ENCODE assay signal across 9 cellular contexts in genomic region chr5:159206368-159206767, GRCh38. TPM values are rescaled to one million over a fixed set of nuclear protein-coding genes. Genes with fewer than 3 reads are reported as not detected.
A peak's percentile ranks its signal among the peaks of the same experiment; 100 is the strongest.
DNase-seq lines count a peak whose midpoint lies in the region; ATAC-seq and TF ChIP-seq lines count a peak whose summit lies in the region.
"Had no signal": no experiment of that assay in that cellular context is flagged by ENCODE, and none has a peak within 500 bp of the region (broad histone marks: within the 10 kb centered on the region; RNA-seq: fewer than 3 reads in every experiment).

No MANE protein-coding gene starts in this region.

- no peak overlapping the region for H2BK15ac ChIP-seq in IMR-90 (ENCODE audit: low read depth, low read length)

- H3K36me3 Mint-ChIP-seq in MCF 10A (ENCODE audit: insufficient read depth, unreplicated experiment), result peaks cover 75% of the 10 kb centered on the region

- no peak overlapping the region for H2AFZ ChIP-seq in IMR-90 (replicated peaks; ENCODE audit: low read length, poor library complexity)

- H3K27me3 ChIP-seq in AG04450 (ENCODE audit: control insufficient read depth, insufficient read depth, low read length) (no peaks in the 10 kb centered on the region), IMR-90 (ENCODE audit: control insufficient read depth, insufficient read depth, low read length) (no peaks in the 10 kb centered on the region), muscle layer of duodenum (ENCODE audit: low read depth, low read length) (no peaks in the 10 kb centered on the region)

- peak overlapping the region; percentile 85 for H3K4me2 ChIP-seq in IMR-90 (ENCODE audit: low read depth, low read length)

- DNase-seq in AG04450 (ENCODE audit: low read depth, low spot score) (no peak), IMR-90 (peak; percentile 7), MCF 10A (ENCODE audit: unreplicated experiment) (no peak), EL (no peak), NCI-H1417 (lab: John Stamatoyannopoulos, UW) (no peak), lower leg skin (ENCODE audit: low spot score in 2 of 2) (no peak)
- DNase-seq: activated CD4-positive, alpha-beta T cell treated with anti-CD3 and anti-CD28 coated beads, Interleukin-2, amount 50 U/mL, for 48 hours had no signal

- dilution Hi-C loops in IMR-90 (cut with HindIII; ENCODE audit: low sequenced_read_pairs, unreplicated experiment), result no loop called here

- CTCF ChIA-PET in AG04450 (lab: Charles Lee), result interaction anchor here (1.9 to 3.5 kb wide), 2 partner anchors 12 to 49 kb away, joined by 4 to 27 read pairs; no protein-coding TSS in a partner anchor
- CTCF ChIA-PET in IMR-90 (lab: Yijun Ruan, JAX), result interaction anchor here (0.7 to 1.3 kb wide), 3 partner anchors 14 to 49 kb away, joined by 3 to 5 read pairs (median 3); no protein-coding TSS in a partner anchor
- CTCF ChIA-PET in MCF 10A (lab: Yijun Ruan, JAX), result interaction anchor here (0.6 to 5.3 kb wide), 10 partner anchors 9 to 61 kb away, joined by 3 to 24 read pairs (median 3); no protein-coding TSS in a partner anchor

- H3K4me1 Mint-ChIP-seq in MCF 10A (ENCODE audit: insufficient read depth, unreplicated experiment), result peaks cover 44% of the 10 kb centered on the region

- H3K56ac ChIP-seq in IMR-90 (ENCODE audit: extremely low read depth, insufficient read depth, low read length), result peak overlapping the region; percentile 62; the same call in 1 of the 2 replicates

- no peaks in the 10 kb centered on the region for H3K27me3 Mint-ChIP-seq in MCF 10A (ENCODE audit: insufficient read depth, unreplicated experiment)

- peak overlapping the region; percentile 73; the same call in 1 of the 2 replicates for H3K23ac ChIP-seq in IMR-90 (ENCODE audit: low read depth, low read length)

- no TSS peak for BruUV-seq in IMR-90 (replicated peaks; lab: Mats Ljungman, UMichigan)
- no TSS peak for BruUV-seq in MCF 10A (replicated peaks; lab: Mats Ljungman, UMichigan)

- H3K79me1 ChIP-seq in IMR-90 (ENCODE audit: low read depth in 1 of 2, low read length in 2 of 2), result peaks cover 10 to 11% of the 10 kb centered on the region in 2 experiments; a peak in 3 of 4 replicates

- ATAC-seq in IMR-90 (ENCODE audit: low read depth), result no peak
- no peak for ATAC-seq in HG03135 (IDR thresholded peaks at IDR 0.05; ENCODE audit: unreplicated experiment)

- H4K20me1 ChIP-seq in IMR-90 (ENCODE audit: insufficient read depth, low read length), result peaks cover 23% of the 10 kb centered on the region

- H2BK120ac ChIP-seq in IMR-90 (ENCODE audit: low read depth, low read length), result no peak overlapping the region

- no peak overlapping the region for H2BK20ac ChIP-seq in IMR-90 (ENCODE audit: low read depth, low read length)

- H4K91ac ChIP-seq in IMR-90 (ENCODE audit: insufficient read depth, low read depth, low read length), result no peak overlapping the region

- H3K18ac ChIP-seq in IMR-90 (ENCODE audit: low read depth, low read length), result peak overlapping the region; percentile 90; the same call in 1 of the 2 replicates

- TF ChIP-seq CTCF in AG04450 (IDR thresholded peaks at IDR 0.05; ENCODE audit: low read depth, low read length), result no peak
- no peak for TF ChIP-seq CTCF in IMR-90 (conservative IDR thresholded peaks at IDR 0.05; ENCODE audit: low read depth, low read length)
- TF ChIP-seq CTCF in MCF 10A (IDR thresholded peaks at IDR 0.05; ENCODE audit: unreplicated experiment), result no peak
- TF ChIP-seq CTCF in lower leg skin (IDR thresholded peaks at IDR 0.05), result no peak

- no peaks in the 10 kb centered on the region for H3K9me3 Mint-ChIP-seq in MCF 10A (ENCODE audit: unreplicated experiment)

- H2AK5ac ChIP-seq in IMR-90 (ENCODE audit: low read depth, low read length), result no peak overlapping the region

- POLR2A ChIA-PET in AG04450 (lab: Yijun Ruan, JAX) (no interaction called here), IMR-90 (lab: Charles Lee; ENCODE audit: unreplicated experiment) (interaction anchor here (0.6 to 0.7 kb wide), 2 partner anchors 37 to 710 kb away, joined by 3 to 4 read pairs; no protein-coding TSS in a partner anchor), MCF 10A (lab: Yijun Ruan, JAX) (interaction anchor here (0.7 to 13.7 kb wide), 17 partner anchors 8 to 135 kb away, joined by 3 to 650 read pairs (median 14); partner anchors contain the start of gene UBLCP1)

- H3K4me3 ChIP-seq in AG04450 (ENCODE audit: low read depth, low read length), result peak overlapping the region; percentile 85
- H3K4me3 ChIP-seq in IMR-90 (ENCODE audit: insufficient read depth, low read depth, low read length), result peak overlapping the region; percentile 83
- peak overlapping the region; percentile 85 to 97 for H3K4me3 ChIP-seq in muscle layer of duodenum (ENCODE audit: low read depth in 1 of 2, low read length in 2 of 2)
- no peak overlapping the region for H3K4me3 ChIP-seq in lower leg skin (ENCODE audit: low read depth, poor library complexity, severe bottlenecking)

- H3K9me1 ChIP-seq in IMR-90 (ENCODE audit: insufficient read depth, low read length), result no peaks in the 10 kb centered on the region; the same call in 1 of the 2 replicates

- peak overlapping the region; percentile 79 for H2BK5ac ChIP-seq in IMR-90 (ENCODE audit: low read depth, low read length, poor library complexity, severe bottlenecking)

- peaks cover 11% of the 10 kb centered on the region; the same call in 1 of the 2 replicates for H3K4me1 ChIP-seq in IMR-90 (ENCODE audit: control insufficient read depth, insufficient read depth, low read length)
- H3K4me1 ChIP-seq in muscle layer of duodenum (ENCODE audit: control insufficient read depth in 1 of 2, insufficient read depth in 2 of 2, low read length in 2 of 2), result peaks cover 26 to 59% of the 10 kb centered on the region in 2 donors

- H3K9me3 ChIP-seq in AG04450 (ENCODE audit: control insufficient read depth, insufficient read depth, low read length) (no peaks in the 10 kb centered on the region), IMR-90 (ENCODE audit: control insufficient read depth, insufficient read depth, low read length) (no peaks in the 10 kb centered on the region), muscle layer of duodenum (ENCODE audit: control insufficient read depth in 1 of 2, low read length in 2 of 2) (no peaks in the 10 kb centered on the region)

- H3K9ac ChIP-seq in IMR-90 (ENCODE audit: low read depth, low read length), result peak overlapping the region; percentile 99

- TF ChIP-seq RAD21 in IMR-90 (IDR thresholded peaks at IDR 0.05; ENCODE audit: low read length), result no peak

- H3K4ac ChIP-seq in IMR-90 (ENCODE audit: low read depth, low read length), result no peak overlapping the region; the same call in 1 of the 2 replicates

- no peak overlapping the region for H2AK9ac ChIP-seq in IMR-90 (replicated peaks; ENCODE audit: low read depth, low read length, poor library complexity)

- H3K14ac ChIP-seq in IMR-90 (replicated peaks; ENCODE audit: low read depth, low read length), result peak overlapping the region; percentile 64; the same call in 1 of the 2 replicates

- intact Hi-C loops in IMR-90 (cut with micrococcal nuclease), result loop anchor here (2.0 to 10.0 kb wide), 2 partner anchors 22 to 768 kb away; no protein-coding TSS in a partner anchor
- intact Hi-C loops in MCF 10A (cut with micrococcal nuclease), result no loop called here
- intact Hi-C loops in lower leg skin (cut with DNase I; ENCODE audit: low total_unique reads), result no loop called here

- TF ChIP-seq POLR2A in IMR-90 (IDR thresholded peaks at IDR 0.05; ENCODE audit: low read depth, low read length), result no peak
- TF ChIP-seq POLR2A in lower leg skin (IDR thresholded peaks at IDR 0.05), result no peak

- H4K5ac ChIP-seq in IMR-90 (ENCODE audit: low read depth, low read length), result no peak overlapping the region

- peak overlapping the region; percentile 97 for H3K4me3 Mint-ChIP-seq in MCF 10A (ENCODE audit: unreplicated experiment)

- H3K27ac Mint-ChIP-seq in MCF 10A (ENCODE audit: low read depth, unreplicated experiment), result peak overlapping the region; percentile 99

- WGBS in IMR-90 (ENCODE audit: extremely low coverage in 2 of 2, insufficient read length in 1 of 2), 2 experiments, result no CpG with 5 or more reads among the region's 2 CpGs
- WGBS in lower leg skin, 2 donors, result 24 to 38% methylated on average over 2 of the region's 2 CpGs

- no peak overlapping the region for H3K27ac ChIP-seq in AG04450 (ENCODE audit: low read depth, low read length)
- H3K27ac ChIP-seq in IMR-90 (ENCODE audit: insufficient read depth, low read length), result peak overlapping the region; percentile 86; the same call in 1 of the 2 replicates
- peak overlapping the region; percentile 90 for H3K27ac ChIP-seq in muscle layer of duodenum (ENCODE audit: low read length)

- in situ Hi-C loops in IMR-90 (cut with MboI; ENCODE audit: low sequenced_read_pairs), result loop anchor here (5.0 kb wide), 1 partner anchor 49 kb away; no protein-coding TSS in a partner anchor

- H3K36me3 ChIP-seq in IMR-90 (ENCODE audit: control insufficient read depth, insufficient read depth, low read length) (peaks cover 8% of the 10 kb centered on the region), muscle layer of duodenum (ENCODE audit: control insufficient read depth in 1 of 2, insufficient read depth in 2 of 2, low read length in 2 of 2) (peaks cover 0 to 10% of the 10 kb centered on the region in 2 donors)

- H4K8ac ChIP-seq in IMR-90 (ENCODE audit: low read depth in 2 of 2, low read length in 2 of 2), result no peak overlapping the region; a peak in 2 of 4 replicates

TF ChIP-seq in IMR-90, 13 proteins besides CTCF, POLR2A, EP300 and RAD21 (continues in another document):
- TF ChIP-seq MAFK (IDR thresholded peaks at IDR 0.05; ENCODE audit: low read depth, low read length) (no peak), SMC3 (IDR thresholded peaks at IDR 0.05; ENCODE audit: low read depth, low read length) (no peak), CHD1 (IDR thresholded peaks at IDR 0.05; ENCODE audit: low read depth, low read length) (no peak), MAZ (IDR thresholded peaks at IDR 0.05; ENCODE audit: borderline replicate concordance, low read depth, low read length) (no peak)

RNA-seq across cellular contexts. Expression of gene RNF145, which starts 3.0 kb away (rescaled TPM):
- 66.3 and 80.2 TPM in 2 replicates for polyA plus RNA-seq in AG04450 (2011; rRNA removed)
- polyA minus RNA-seq in AG04450 (2011; rRNA and poly(A)+ RNA removed), result 42.8 and 56.3 TPM in 2 replicates
- 50.0 and 68.0 TPM in 2 replicates for total RNA-seq in IMR-90 (2012; rRNA removed)
- 44.9 and 57.0 TPM in 2 replicates for polyA plus RNA-seq in IMR-90 (2012; rRNA removed)
- 14.3 and 27.2 TPM in 2 replicates for polyA plus RNA-seq in IMR-90 (2012; cell fraction: cytosol; rRNA removed)
- 8.4 and 77.6 TPM in 2 replicates for polyA plus RNA-seq in IMR-90 (2012; cell fraction: nucleus; rRNA removed; ENCODE audit: low replicate concordance)
- total RNA-seq in MCF 10A (2022), result 122 and 157 TPM in 2 replicates
- 10 to 100 TPM; 32.8 to 57.0 (median 43.9) TPM for total RNA-seq in lower leg skin

RNA-seq across cellular contexts. Expression of gene UBLCP1, which starts 56.7 kb away (rescaled TPM):
- polyA plus RNA-seq in AG04450 (2011; rRNA removed), result 25.0 and 34.4 TPM in 2 replicates
- 3.9 and 7.3 TPM in 2 replicates for polyA minus RNA-seq in AG04450 (2011; rRNA and poly(A)+ RNA removed)
- 11.7 and 23.1 TPM in 2 replicates for total RNA-seq in IMR-90 (2012; rRNA removed)
- 13.0 and 17.5 TPM in 2 replicates for polyA plus RNA-seq in IMR-90 (2012; rRNA removed)
- 1.4 and 5.3 TPM in 2 replicates for polyA plus RNA-seq in IMR-90 (2012; cell fraction: cytosol; rRNA removed)
- polyA plus RNA-seq in IMR-90 (2012; cell fraction: nucleus; rRNA removed; ENCODE audit: low replicate concordance), result 0.42 and 5.4 TPM in 2 replicates
- 74.4 and 89.6 TPM in 2 replicates for total RNA-seq in MCF 10A (2022)
- 10 to 100 TPM; 11.1 to 21.1 (median 16.9) TPM for total RNA-seq in lower leg skin
